ENCODE assay signal across 1 cellular context in genomic region chr2:34188464-34188863, GRCh38.
TF ChIP-seq lines count a peak whose summit lies in the region.

No MANE protein-coding gene starts in this region.

TF ChIP-seq in GM23338, 12 proteins besides CTCF, POLR2A, EP300 and RAD21 (continued from another document):
- TF ChIP-seq ZNF462 (CRISPR knock-in tag; IDR thresholded peaks at IDR 0.05): no peak
- no peak for TF ChIP-seq JUNB (IDR thresholded peaks at IDR 0.05; ENCODE audit: unreplicated experiment)
- no peak for TF ChIP-seq ETS1 (IDR thresholded peaks at IDR 0.05)
- no peak for TF ChIP-seq STAT1 (IDR thresholded peaks at IDR 0.05; ENCODE audit: unreplicated experiment)
- TF ChIP-seq ZNF114 (CRISPR knock-in tag; IDR thresholded peaks at IDR 0.05): no peak
- TF ChIP-seq EZH2 (IDR thresholded peaks at IDR 0.05; ENCODE audit: low read depth, unreplicated experiment): no peak
- no peak for TF ChIP-seq ZNF331 (CRISPR knock-in tag; IDR thresholded peaks at IDR 0.05; ENCODE audit: low read depth)
- TF ChIP-seq EZH2phosphoT487 (IDR thresholded peaks at IDR 0.05; ENCODE audit: unreplicated experiment): no peak
- TF ChIP-seq POLR2AphosphoS5 (IDR thresholded peaks at IDR 0.05; ENCODE audit: low read depth): no peak
- TF ChIP-seq CREB1 (CRISPR knock-in tag; IDR thresholded peaks at IDR 0.05; ENCODE audit: low read depth): no peak
